ENCODE assay signal across 1 cellular context in the genomic region with DNA sequence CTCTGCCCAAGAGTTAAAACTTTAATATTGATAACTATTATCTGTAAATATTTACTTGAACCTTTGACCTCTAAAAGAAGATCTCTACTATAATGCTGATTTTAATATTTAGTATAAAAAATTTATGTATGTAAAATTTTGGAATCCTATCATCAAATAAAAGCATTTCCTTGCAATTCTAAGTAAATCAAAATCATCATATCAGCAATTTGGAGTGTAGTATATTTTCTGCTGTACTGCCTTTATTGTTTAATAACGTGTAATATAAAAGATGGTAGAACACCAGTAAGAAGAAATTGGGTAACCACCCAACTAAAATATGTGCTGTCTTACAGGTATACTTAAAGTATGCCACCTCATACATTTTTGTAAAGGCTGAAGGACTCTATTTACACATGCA.
TF ChIP-seq lines count a peak whose summit lies in the region.

No MANE protein-coding gene starts in this region.

TF ChIP-seq in HepG2, 621 proteins besides CTCF, POLR2A, EP300 and RAD21 (continued from another document):
- TF ChIP-seq, protein P1, sequence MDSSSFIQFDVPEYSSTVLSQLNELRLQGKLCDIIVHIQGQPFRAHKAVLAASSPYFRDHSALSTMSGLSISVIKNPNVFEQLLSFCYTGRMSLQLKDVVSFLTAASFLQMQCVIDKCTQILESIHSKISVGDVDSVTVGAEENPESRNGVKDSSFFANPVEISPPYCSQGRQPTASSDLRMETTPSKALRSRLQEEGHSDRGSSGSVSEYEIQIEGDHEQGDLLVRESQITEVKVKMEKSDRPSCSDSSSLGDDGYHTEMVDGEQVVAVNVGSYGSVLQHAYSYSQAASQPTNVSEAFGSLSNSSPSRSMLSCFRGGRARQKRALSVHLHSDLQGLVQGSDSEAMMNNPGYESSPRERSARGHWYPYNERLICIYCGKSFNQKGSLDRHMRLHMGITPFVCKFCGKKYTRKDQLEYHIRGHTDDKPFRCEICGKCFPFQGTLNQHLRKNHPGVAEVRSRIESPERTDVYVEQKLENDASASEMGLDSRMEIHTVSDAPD (CRISPR knock-in tag; IDR thresholded peaks at IDR 0.05) = no peak
- no peak for TF ChIP-seq ZEB1 (IDR thresholded peaks at IDR 0.05; ENCODE audit: insufficient replicate concordance, low read depth)
- TF ChIP-seq GTF3A (CRISPR knock-in tag; conservative IDR thresholded peaks at IDR 0.05) = no peak
- TF ChIP-seq HMGA1 (CRISPR knock-in tag; conservative IDR thresholded peaks at IDR 0.05) = no peak
- TF ChIP-seq MAFK (conservative IDR thresholded peaks at IDR 0.05 in 1 of 2, IDR thresholded peaks at IDR 0.05 in 1 of 2; ENCODE audit: low read length in 2 of 2) = peak; percentile 73 to 85
- TF ChIP-seq KDM4B (CRISPR knock-in tag; IDR thresholded peaks at IDR 0.05) = no peak
- no peak for TF ChIP-seq ZBTB4 (CRISPR knock-in tag; IDR thresholded peaks at IDR 0.05; ENCODE audit: borderline replicate concordance)
- no peak for TF ChIP-seq YEATS2 (CRISPR knock-in tag; IDR thresholded peaks at IDR 0.05; ENCODE audit: borderline replicate concordance)
- no peak for TF ChIP-seq ETS1 (CRISPR knock-in tag; IDR thresholded peaks at IDR 0.05)
- no peak for TF ChIP-seq SP4 (CRISPR knock-in tag; IDR thresholded peaks at IDR 0.05)
- TF ChIP-seq ZNF331 (CRISPR knock-in tag; IDR thresholded peaks at IDR 0.05) = no peak
- TF ChIP-seq MAFF (IDR thresholded peaks at IDR 0.05; ENCODE audit: low read depth, low read length) = peak; percentile 81
- TF ChIP-seq, protein P2, sequence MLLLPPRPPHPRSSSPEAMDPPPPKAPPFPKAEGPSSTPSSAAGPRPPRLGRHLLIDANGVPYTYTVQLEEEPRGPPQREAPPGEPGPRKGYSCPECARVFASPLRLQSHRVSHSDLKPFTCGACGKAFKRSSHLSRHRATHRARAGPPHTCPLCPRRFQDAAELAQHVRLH (CRISPR knock-in tag; IDR thresholded peaks at IDR 0.05; ENCODE audit: borderline replicate concordance, low read depth) = no peak
- no peak for TF ChIP-seq MEIS1 (CRISPR knock-in tag; IDR thresholded peaks at IDR 0.05; ENCODE audit: borderline replicate concordance)
